Comparison of ENCODE assay signal across 18 cellular contexts in genomic region chr10:71187600-71187999, GRCh38. TPM values are rescaled to one million over a fixed set of nuclear protein-coding genes. Genes with fewer than 3 reads are reported as not detected.
DNase-seq lines count a peak whose midpoint lies in the region; ATAC-seq and TF ChIP-seq lines count a peak whose summit lies in the region.
"Had no signal": no experiment of that assay in that cellular context is flagged by ENCODE, and none has a peak within 500 bp of the region (broad histone marks: within the 10 kb centered on the region; RNA-seq: fewer than 3 reads in every experiment).

No MANE protein-coding gene starts in this region.

- no peak overlapping the region for H3K4me3 ChIP-seq in MG63
- no peak overlapping the region for H3K4me3 ChIP-seq in body of pancreas
- H3K4me3 ChIP-seq in suprapubic skin: no peak overlapping the region
- H3K4me3 ChIP-seq: ascending aorta, neural progenitor cell had no signal

- no peak for TF ChIP-seq EP300 in suprapubic skin (IDR thresholded peaks at IDR 0.05)

- ATAC-seq in body of pancreas (peak; percentile 77), foreskin keratinocyte (no peak), HG03354 (IDR thresholded peaks at IDR 0.05; ENCODE audit: poor library complexity, severe bottlenecking, unreplicated experiment) (no peak)
- no peak for ATAC-seq in activated naive CD4-positive, alpha-beta T cell treated with anti-CD3 and anti-CD28 coated beads, Interleukin-2, amount 50 U/mL, for 72 hours

- H3K36me3 Mint-ChIP-seq in activated naive CD4-positive, alpha-beta T cell treated with anti-CD3 and anti-CD28 coated beads, Interleukin-2, amount 50 U/mL, for 72 hours: no peaks in the 10 kb centered on the region
- H3K36me3 Mint-ChIP-seq: neural progenitor cell had no signal

- H3K9me3 ChIP-seq in MG63 (no peaks in the 10 kb centered on the region), body of pancreas (no peaks in the 10 kb centered on the region), suprapubic skin (no peaks in the 10 kb centered on the region)
- H3K9me3 ChIP-seq: ascending aorta had no signal

- peak overlapping the region in 1 of 4 donors; percentile 33 for H3K27ac ChIP-seq in body of pancreas
- no peak overlapping the region for H3K27ac ChIP-seq in foreskin keratinocyte
- no peak overlapping the region for H3K27ac ChIP-seq in suprapubic skin
- H3K27ac ChIP-seq: ascending aorta, neural progenitor cell had no signal

- WGBS in body of pancreas, 2 donors: 7 to 11% methylated on average over 3 of the region's 3 CpGs
- 70% methylated on average over 3 of the region's 3 CpGs for WGBS in suprapubic skin

- H3K27me3 ChIP-seq in MG63 (no peaks in the 10 kb centered on the region), body of pancreas (no peaks in the 10 kb centered on the region), foreskin keratinocyte (peaks cover 10% of the 10 kb centered on the region), suprapubic skin (peaks cover 11% of the 10 kb centered on the region)
- H3K27me3 ChIP-seq: ascending aorta, neural progenitor cell had no signal

- no peak for TF ChIP-seq POLR2A in body of pancreas (IDR thresholded peaks at IDR 0.05)
- TF ChIP-seq POLR2A in suprapubic skin (IDR thresholded peaks at IDR 0.05): no peak

- H3K4me1 ChIP-seq in body of pancreas: peaks cover 12% of the 10 kb centered on the region
- no peaks in the 10 kb centered on the region for H3K4me1 ChIP-seq in foreskin keratinocyte
- H3K4me1 ChIP-seq in suprapubic skin: no peaks in the 10 kb centered on the region
- H3K4me1 ChIP-seq: ascending aorta, neural progenitor cell had no signal

- no peaks in the 10 kb centered on the region for H3K9me3 Mint-ChIP-seq in activated naive CD4-positive, alpha-beta T cell treated with anti-CD3 and anti-CD28 coated beads, Interleukin-2, amount 50 U/mL, for 72 hours
- H3K9me3 Mint-ChIP-seq: activated CD4-positive, alpha-beta T cell treated with anti-CD3 and anti-CD28 coated beads, Interleukin-2, amount 10 ng/mL, durations not matched to agents 7 days and 5 days; CD4-positive, alpha-beta T cell; neural progenitor cell; stimulated activated naive CD8-positive, alpha-beta T cell treated with anti-CD3 and anti-CD28 coated beads, Interleukin-15, Interleukin-2, amounts not matched to agents 100 ng/mL and 50 ng/mL, for 24 hours had no signal

- DNase-seq in MG63: peak; percentile 25
- peak; percentile 54 to 84 (median 80) for DNase-seq in body of pancreas
- DNase-seq in foreskin keratinocyte: no peak
- peak; percentile 5 for DNase-seq in renal cortical epithelial cell (ENCODE audit: low read depth)
- no peak for DNase-seq in suprapubic skin (ENCODE audit: low spot score in 2 of 2)
- no peak for DNase-seq in activated naive CD4-positive, alpha-beta T cell treated with anti-CD3 and anti-CD28 coated beads, Interleukin-2, amount 50 U/mL, for 72 hours (ENCODE audit: low spot score in 2 of 2)
- no peak for DNase-seq in NK-92 (lab: John Stamatoyannopoulos, UW; ENCODE audit: unreplicated experiment)
- DNase-seq: activated CD4-positive, alpha-beta T cell treated with anti-CD3 and anti-CD28 coated beads, Interleukin-2, amount 10 ng/mL, durations not matched to agents 7 days and 5 days; activated CD8-positive, alpha-beta memory T cell treated with anti-CD3 and anti-CD28 coated beads, Interleukin-2, amount 50 U/mL, for 4 hours; activated gamma-delta T cell treated with Interleukin-2 at 50 U/mL for 16 hours; CD4-positive, alpha-beta T cell; DMS79; NCI-H1436 treated with DMSO at 0.1 percent for 48 hours; NCI-H2227 treated with DMSO at 0.1 percent for 48 hours had no signal

- TF ChIP-seq CTCF in body of pancreas (IDR thresholded peaks at IDR 0.05): peak in 3 of 7 experiments; percentile 27 to 31 (median 30)
- TF ChIP-seq CTCF in foreskin keratinocyte (conservative IDR thresholded peaks at IDR 0.05): peak; percentile 5
- TF ChIP-seq CTCF in suprapubic skin (IDR thresholded peaks at IDR 0.05): no peak

- H3K36me3 ChIP-seq in MG63 (no peaks in the 10 kb centered on the region), body of pancreas (replicated peaks in 1 of 2; ENCODE audit: insufficient read depth in 1 of 2, low read depth in 2 of 2) (no peaks in the 10 kb centered on the region), suprapubic skin (no peaks in the 10 kb centered on the region)
- H3K36me3 ChIP-seq: ascending aorta, neural progenitor cell had no signal

- intact Hi-C loops in body of pancreas (cut with DNase I): no loop called here

- H3K27ac Mint-ChIP-seq in activated naive CD4-positive, alpha-beta T cell treated with anti-CD3 and anti-CD28 coated beads, Interleukin-2, amount 50 U/mL, for 72 hours: no peak overlapping the region
- H3K27ac Mint-ChIP-seq: activated CD4-positive, alpha-beta T cell treated with anti-CD3 and anti-CD28 coated beads, Interleukin-2, amount 10 ng/mL, durations not matched to agents 7 days and 5 days; CD4-positive, alpha-beta T cell; neural progenitor cell; stimulated activated naive CD8-positive, alpha-beta T cell treated with anti-CD3 and anti-CD28 coated beads, Interleukin-15, Interleukin-2, amounts not matched to agents 100 ng/mL and 50 ng/mL, for 24 hours had no signal

RNA-seq across cellular contexts. Expression of gene UNC5B, which starts 24.8 kb away (rescaled TPM):
- 8.0 and 11.4 TPM in 2 replicates for total RNA-seq in MG63 (2014; rRNA removed; shearing (Covaris generic); ENCODE audit: low replicate concordance)
- total RNA-seq in body of pancreas: 10 to 100 TPM; 10.4 to 11.2 TPM
- 0.67 and 0.75 TPM in 2 replicates for total RNA-seq in foreskin keratinocyte
- polyA plus RNA-seq in foreskin keratinocyte: 0.28 and 0.30 TPM in 2 replicates
- 0.35 and 0.80 TPM in 2 replicates for total RNA-seq in renal cortical epithelial cell
- total RNA-seq in suprapubic skin: 10 to 100 TPM in 3 of 4 donors, 1 to 10 TPM in 1; 7.2 to 45.7 (median 14.7) TPM
- not detected for total RNA-seq in activated naive CD4-positive, alpha-beta T cell treated with anti-CD3 and anti-CD28 coated beads, Interleukin-2, amount 50 U/mL, for 72 hours
- total RNA-seq: activated CD4-positive, alpha-beta T cell treated with anti-CD3 and anti-CD28 coated beads, Interleukin-2, amount 10 ng/mL, durations not matched to agents 7 days and 5 days had no signal

Comparison
In these comparisons a context has a peak if more than half of its experiments do, and no peak if none do; other contexts are left out.
1. DNase-seq: peak in MG63 (single experiment), body of pancreas (4 of 4) and renal cortical epithelial cell (single experiment); none in foreskin keratinocyte (0 of 2), suprapubic skin (0 of 2), activated naive CD4-positive, alpha-beta T cell treated with anti-CD3 and anti-CD28 coated beads, Interleukin-2, amount 50 U/mL, for 72 hours (0 of 2) and NK-92 (single experiment).